23 cellular contexts compared by ENCODE assay signal in the genomic region with DNA sequence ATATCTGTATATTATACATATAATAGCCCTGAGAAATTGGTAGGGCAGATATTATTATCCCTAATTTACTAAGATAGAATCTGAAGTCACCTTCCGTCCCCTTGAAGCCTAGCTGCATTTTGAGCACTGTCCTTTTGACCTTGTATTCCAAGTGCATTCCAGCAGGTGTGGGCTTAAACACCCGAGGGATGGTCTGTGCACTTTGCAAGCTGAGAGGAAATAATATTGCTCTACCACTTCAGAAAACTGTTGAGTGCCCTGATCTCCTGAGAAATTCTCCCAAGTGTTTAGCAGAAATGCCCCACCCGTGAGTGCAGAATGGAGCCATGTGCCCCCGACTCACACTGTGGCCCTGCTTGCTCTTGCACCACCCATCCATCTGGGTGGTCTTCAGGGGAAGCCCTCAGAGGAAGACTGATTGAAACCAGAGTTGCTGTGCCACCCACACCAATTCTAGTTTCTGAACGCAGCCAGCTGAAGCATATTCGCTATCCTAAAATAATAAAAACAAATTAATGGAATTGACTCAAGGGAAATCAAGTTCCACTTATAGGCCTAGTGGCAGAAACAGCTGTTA. TPM values are rescaled to one million over a fixed set of nuclear protein-coding genes. Genes with fewer than 3 reads are reported as not detected.
"Had no signal": no experiment of that assay in that cellular context is flagged by ENCODE, and none has a peak within 500 bp of the region (broad histone marks: within the 10 kb centered on the region; RNA-seq: fewer than 3 reads in every experiment).

No MANE protein-coding gene starts in this region.

- H3K36me3 Mint-ChIP-seq: activated CD4-positive, alpha-beta memory T cell treated with anti-CD3 and anti-CD28 coated beads for 36 hours; activated naive CD8-positive, alpha-beta T cell treated with anti-CD3 and anti-CD28 coated beads for 36 hours had no signal

- H3K27ac Mint-ChIP-seq: activated B cell treated with CpG ODN at 0.5 μM for 24 hours; activated CD4-positive, alpha-beta memory T cell treated with anti-CD3 and anti-CD28 coated beads for 36 hours; activated naive CD8-positive, alpha-beta T cell treated with anti-CD3 and anti-CD28 coated beads for 36 hours; endodermal cell; stimulated activated naive CD8-positive, alpha-beta T cell treated with anti-CD3 and anti-CD28 coated beads, Interleukin-15, Interleukin-2, amounts not matched to agents 100 ng/mL and 50 ng/mL, for 24 hours had no signal

- H2AFZ ChIP-seq: parathyroid adenoma had no signal

- H3K36me3 ChIP-seq: esophagus squamous epithelium, heart left ventricle, neutrophil, tibial artery had no signal

- H3K27me3 Mint-ChIP-seq: stimulated activated naive CD8-positive, alpha-beta T cell treated with anti-CD3 and anti-CD28 coated beads, Interleukin-15, Interleukin-2, amounts not matched to agents 100 ng/mL and 50 ng/mL, for 24 hours had no signal

- H3K4me1 Mint-ChIP-seq: activated B cell treated with CpG ODN at 0.5 μM for 24 hours; activated naive CD8-positive, alpha-beta T cell treated with anti-CD3 and anti-CD28 coated beads for 36 hours; endodermal cell; nephron had no signal

- DNase-seq: activated B cell treated with CpG ODN at 0.5 μM for 24 hours; activated CD4-positive, alpha-beta memory T cell treated with anti-CD3 and anti-CD28 coated beads for 36 hours; activated CD4-positive, alpha-beta T cell treated with anti-CD3 and anti-CD28 coated beads for 4 hours; activated naive CD4-positive, alpha-beta T cell treated with Interleukin-2 at 50 U/mL for 16 hours; activated naive CD8-positive, alpha-beta T cell treated with anti-CD3 and anti-CD28 coated beads for 36 hours; activated T-cell treated with anti-CD3 and anti-CD28 coated beads, Interleukin-2, amount 50 U/mL, for 48 hours; cerebellar nuclear complex; cortex of kidney; endodermal cell; esophagus squamous epithelium; heart left ventricle; right cardiac atrium; stimulated activated CD4-positive, alpha-beta T cell treated with anti-CD3 and anti-CD28 coated beads, Interleukin-12 subunit alpha, Interleukin-12 subunit beta, amount 100 ng/mL, for 4 hours; stimulated activated CD4-positive, alpha-beta T cell treated with anti-CD3 and anti-CD28 coated beads, Interleukin-1b, Interleukin-23, amount 100 ng/mL, for 48 hours; T-helper 9 cell; tibial artery had no signal

- H3K79me2 ChIP-seq: parathyroid adenoma had no signal

- H3K4me3 ChIP-seq: esophagus squamous epithelium, heart left ventricle, tibial artery had no signal

- H3K27ac ChIP-seq: esophagus squamous epithelium, heart left ventricle, neutrophil, parathyroid adenoma, tibial artery had no signal

- H3K9me3 Mint-ChIP-seq: activated B cell treated with CpG ODN at 0.5 μM for 24 hours; activated CD4-positive, alpha-beta memory T cell treated with anti-CD3 and anti-CD28 coated beads for 36 hours; activated naive CD8-positive, alpha-beta T cell treated with anti-CD3 and anti-CD28 coated beads for 36 hours; endodermal cell; stimulated activated naive CD8-positive, alpha-beta T cell treated with anti-CD3 and anti-CD28 coated beads, Interleukin-15, Interleukin-2, amounts not matched to agents 100 ng/mL and 50 ng/mL, for 24 hours had no signal

- ATAC-seq: heart left ventricle, right cardiac atrium had no signal

- H3K4me1 ChIP-seq: esophagus squamous epithelium, heart left ventricle, parathyroid adenoma had no signal

- H3K9me3 ChIP-seq: esophagus squamous epithelium, heart left ventricle, neutrophil, tibial artery had no signal

- H3K27me3 ChIP-seq: esophagus squamous epithelium, heart left ventricle, neutrophil, tibial artery had no signal

- FAIRE-seq: keratinocyte, urothelium cell line had no signal

- H3K4me3 Mint-ChIP-seq: activated B cell treated with CpG ODN at 0.5 μM for 24 hours; activated CD4-positive, alpha-beta memory T cell treated with anti-CD3 and anti-CD28 coated beads for 36 hours; activated naive CD8-positive, alpha-beta T cell treated with anti-CD3 and anti-CD28 coated beads for 36 hours; endodermal cell; nephron; stimulated activated naive CD8-positive, alpha-beta T cell treated with anti-CD3 and anti-CD28 coated beads, Interleukin-15, Interleukin-2, amounts not matched to agents 100 ng/mL and 50 ng/mL, for 24 hours had no signal

RNA-seq across cellular contexts. Expression of a gene that starts 41.1 kb away (rescaled TPM):
- total RNA-seq: pulmonary artery endothelial cell had no signal
